Comparison of ENCODE assay signal across 1 cellular context in genomic region chr5:139707445-139708003, GRCh38.
TF ChIP-seq lines count a peak whose summit lies in the region.

No MANE protein-coding gene starts in this region.

TF ChIP-seq in SK-N-SH, 30 proteins besides CTCF, POLR2A, EP300 and RAD21 (continued from another document):
- TF ChIP-seq MAX (IDR thresholded peaks at IDR 0.05; ENCODE audit: low read depth) (no peak), GATA2 (CRISPR knock-in tag; IDR thresholded peaks at IDR 0.05) (0 out of 2 replicates have a peak, but pooled peaks have one; percentile 16)
